ENCODE assay signal across 22 cellular contexts in the genomic region with DNA sequence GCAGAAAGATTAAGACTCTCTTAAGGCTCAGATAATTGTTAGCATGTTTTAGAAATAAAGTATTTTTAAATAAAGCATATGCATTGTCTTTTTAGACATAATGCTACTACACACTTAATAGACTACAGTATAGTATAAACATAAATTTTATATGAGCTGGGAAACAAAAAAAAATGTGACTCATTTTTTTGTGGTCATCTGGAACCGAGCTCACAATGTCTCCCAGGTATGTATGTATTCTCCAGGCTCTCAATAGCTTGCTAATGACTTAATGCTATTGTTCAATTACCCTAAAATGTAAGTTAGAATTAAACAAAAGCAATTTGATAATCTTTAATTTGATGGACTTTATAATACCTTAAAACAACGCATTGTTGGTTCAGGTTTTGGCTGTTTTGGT.
A peak's percentile ranks its signal among the peaks of the same experiment; 100 is the strongest.
DNase-seq lines count a peak whose midpoint lies in the region; ATAC-seq and TF ChIP-seq lines count a peak whose summit lies in the region.
"Had no signal": no experiment of that assay in that cellular context is flagged by ENCODE, and none has a peak within 500 bp of the region (broad histone marks: within the 10 kb centered on the region; RNA-seq: fewer than 3 reads in every experiment).

No MANE protein-coding gene starts in this region.

- TF ChIP-seq EP300 in tibial nerve (IDR thresholded peaks at IDR 0.05) = no peak
- TF ChIP-seq EP300 in stomach (IDR thresholded peaks at IDR 0.05) = no peak
- TF ChIP-seq EP300 in ovary (IDR thresholded peaks at IDR 0.05) = no peak

- H3K4me1 ChIP-seq in mammary epithelial cell (ENCODE audit: insufficient read depth, low read length) (peaks cover 18% of the 10 kb centered on the region), foreskin keratinocyte (peaks cover 8% of the 10 kb centered on the region), tibial nerve (no peaks in the 10 kb centered on the region), stomach (no peaks in the 10 kb centered on the region), ovary (ENCODE audit: insufficient read depth) (no peaks in the 10 kb centered on the region)

- H3K4me1 Mint-ChIP-seq in MCF 10A (ENCODE audit: insufficient read depth, unreplicated experiment) = no peaks in the 10 kb centered on the region
- H3K4me1 Mint-ChIP-seq: CD14-positive monocyte had no signal

- no peaks in the 10 kb centered on the region for H3K79me2 ChIP-seq in mammary epithelial cell (ENCODE audit: insufficient read depth, low read length)

- H3K4me3 ChIP-seq in mammary epithelial cell (replicated peaks in 1 of 3; ENCODE audit: insufficient read depth in 1 of 3, low read depth in 2 of 3, low read length in 3 of 3) (no peak overlapping the region), astrocyte of the spinal cord (ENCODE audit: low read depth, low read length) (no peak overlapping the region), tibial nerve (no peak overlapping the region), stomach (no peak overlapping the region), ovary (no peak overlapping the region)
- H3K4me3 ChIP-seq: GM12878, MG63 had no signal

- peak; percentile 97 for ATAC-seq in foreskin keratinocyte
- ATAC-seq: GM12878 had no signal

- H3K27ac ChIP-seq in mammary epithelial cell (ENCODE audit: insufficient read depth, low read depth, low read length) (no peak overlapping the region), foreskin keratinocyte (no peak overlapping the region), tibial nerve (no peak overlapping the region), stomach (no peak overlapping the region), ovary (no peak overlapping the region)
- H3K27ac ChIP-seq: 22Rv1 had no signal

- no peaks in the 10 kb centered on the region for H3K36me3 ChIP-seq in mammary epithelial cell (ENCODE audit: insufficient read depth, low read length)
- H3K36me3 ChIP-seq in tibial nerve = no peaks in the 10 kb centered on the region
- H3K36me3 ChIP-seq in stomach = no peaks in the 10 kb centered on the region
- H3K36me3 ChIP-seq in ovary = no peaks in the 10 kb centered on the region
- H3K36me3 ChIP-seq: MG63 had no signal

- dilution Hi-C loops in mammary epithelial cell (cut with HindIII; ENCODE audit: low sequenced_read_pairs) = no loop called here

- H2AFZ ChIP-seq in mammary epithelial cell (ENCODE audit: low read depth, low read length) = no peak overlapping the region

- peak; percentile 53 for DNase-seq in mammary epithelial cell
- DNase-seq in MCF 10A (ENCODE audit: unreplicated experiment) = no peak
- DNase-seq in astrocyte of the spinal cord (ENCODE audit: low read depth, low spot score) = peak; percentile 11
- DNase-seq in foreskin keratinocyte = peak; percentile 28 to 58
- DNase-seq in COR-L47 (lab: John Stamatoyannopoulos, UW) = no peak
- no peak for DNase-seq in tibial nerve (ENCODE audit: low spot score in 2 of 2)
- DNase-seq in stomach = no peak
- no peak for DNase-seq in ovary
- DNase-seq: DMS 273 treated with DMSO at 0.1 percent for 48 hours, GF-D8, MG63, NCI-H1048, NCI-H1436, NCI-H2029 treated with DMSO at 0.1 percent for 48 hours, NCI-H2171 treated with DMSO at 0.1 percent for 48 hours, NCI-H446 treated with DMSO at 0.1 percent for 48 hours, NCI-H69, SIG-M5, T-helper 1 cell had no signal

- H3K9me3 Mint-ChIP-seq in MCF 10A (ENCODE audit: unreplicated experiment) = peaks cover 7% of the 10 kb centered on the region

- peak overlapping the region; percentile 29 for H3K4me2 ChIP-seq in mammary epithelial cell (ENCODE audit: insufficient read depth, low read depth, low read length)

- H4K20me1 ChIP-seq in mammary epithelial cell (ENCODE audit: insufficient read depth, low read length) = no peaks in the 10 kb centered on the region

- H3K27me3 ChIP-seq in mammary epithelial cell (ENCODE audit: insufficient read depth, low read length) = no peaks in the 10 kb centered on the region
- no peaks in the 10 kb centered on the region for H3K27me3 ChIP-seq in foreskin keratinocyte
- H3K27me3 ChIP-seq in tibial nerve = no peaks in the 10 kb centered on the region
- no peaks in the 10 kb centered on the region for H3K27me3 ChIP-seq in stomach
- no peaks in the 10 kb centered on the region for H3K27me3 ChIP-seq in ovary
- H3K27me3 ChIP-seq: MG63 had no signal

- no peak overlapping the region for H3K27ac Mint-ChIP-seq in MCF 10A (ENCODE audit: low read depth, unreplicated experiment)
- H3K27ac Mint-ChIP-seq: CD14-positive monocyte had no signal

- in situ Hi-C loops in mammary epithelial cell (cut with MboI; ENCODE audit: low sequenced_read_pairs in 2 of 2) = no loop called here
- in situ Hi-C loops in astrocyte of the spinal cord (cut with HindIII; ENCODE audit: low sequenced_read_pairs) = no loop called here

- no peak for TF ChIP-seq CTCF in mammary epithelial cell (conservative IDR thresholded peaks at IDR 0.05 in 1 of 2, IDR thresholded peaks at IDR 0.05 in 1 of 2; ENCODE audit: extremely low read depth in 1 of 2, insufficient read depth in 1 of 2, low read depth in 1 of 2, low read length in 2 of 2)
- TF ChIP-seq CTCF in MCF 10A (IDR thresholded peaks at IDR 0.05; ENCODE audit: unreplicated experiment) = no peak
- TF ChIP-seq CTCF in astrocyte of the spinal cord (IDR thresholded peaks at IDR 0.05; ENCODE audit: low read depth, low read length) = no peak
- no peak for TF ChIP-seq CTCF in foreskin keratinocyte (conservative IDR thresholded peaks at IDR 0.05)
- TF ChIP-seq CTCF in tibial nerve (IDR thresholded peaks at IDR 0.05) = no peak
- no peak for TF ChIP-seq CTCF in stomach (IDR thresholded peaks at IDR 0.05)
- no peak for TF ChIP-seq CTCF in ovary (IDR thresholded peaks at IDR 0.05)

- no peaks in the 10 kb centered on the region for H3K27me3 Mint-ChIP-seq in MCF 10A (ENCODE audit: insufficient read depth, unreplicated experiment)

- no peaks in the 10 kb centered on the region for H3K36me3 Mint-ChIP-seq in MCF 10A (ENCODE audit: insufficient read depth, unreplicated experiment)
- H3K36me3 Mint-ChIP-seq: CD14-positive monocyte had no signal

- no peak overlapping the region for H3K9ac ChIP-seq in mammary epithelial cell (ENCODE audit: insufficient read depth, low read length)

- intact Hi-C loops in mammary epithelial cell (cut with micrococcal nuclease) (no loop called here), MCF 10A (cut with micrococcal nuclease) (no loop called here), stomach (cut with DNase I; ENCODE audit: low total_unique reads) (no loop called here), ovary (cut with DNase I) (no loop called here)

- no TSS peak for BruUV-seq in mammary epithelial cell (replicated peaks; lab: Mats Ljungman, UMichigan)
- BruUV-seq in MCF 10A (replicated peaks; lab: Mats Ljungman, UMichigan) = no TSS peak

- 46% methylated on average over 2 of the region's 2 CpGs for WGBS in mammary epithelial cell (ENCODE audit: low coverage, missing lambda C conversion rate)
- WGBS in tibial nerve, 2 donors = 29 to 68% methylated on average over 2 of the region's 2 CpGs
- WGBS in stomach, 5 donors = 28 to 76% (median 62%) methylated on average over 2 of the region's 2 CpGs
- WGBS in ovary, 3 donors = 84 to 88% (median 85%) methylated on average over 2 of the region's 2 CpGs

- no peaks in the 10 kb centered on the region for H3K9me3 ChIP-seq in mammary epithelial cell (replicated peaks; ENCODE audit: insufficient read depth, low read length)
- peaks cover 0 to 10% (median 0%) of the 10 kb centered on the region in 4 donors for H3K9me3 ChIP-seq in tibial nerve
- H3K9me3 ChIP-seq in stomach = peaks cover 0 to 10% (median 5%) of the 10 kb centered on the region in 4 donors
- no peaks in the 10 kb centered on the region for H3K9me3 ChIP-seq in ovary

- CTCF ChIA-PET in mammary epithelial cell (lab: Charles Lee; ENCODE audit: low non-redundant PET) (no interaction called here), MCF 10A (lab: Yijun Ruan, JAX) (no interaction called here)

- TF ChIP-seq POLR2A in tibial nerve (IDR thresholded peaks at IDR 0.05) = no peak
- TF ChIP-seq POLR2A in stomach (IDR thresholded peaks at IDR 0.05) = no peak
- no peak for TF ChIP-seq POLR2A in ovary (IDR thresholded peaks at IDR 0.05)

- POLR2A ChIA-PET in MCF 10A (lab: Yijun Ruan, JAX) = no interaction called here

- H3K4me3 Mint-ChIP-seq in MCF 10A (ENCODE audit: unreplicated experiment) = no peak overlapping the region
- H3K4me3 Mint-ChIP-seq: CD14-positive monocyte had no signal

Comparison
In these comparisons a context has a peak if more than half of its experiments do, and no peak if none do; other contexts are left out.
1. DNase-seq: peak in mammary epithelial cell (single experiment), astrocyte of the spinal cord (single experiment) and foreskin keratinocyte (2 of 2); none in MCF 10A (single experiment), COR-L47 (single experiment), tibial nerve (0 of 2), stomach (single experiment) and ovary (0 of 5).